ENCODE assay signal across 8 cellular contexts in genomic region chr10:26697922-26698608, GRCh38. TPM values are rescaled to one million over a fixed set of nuclear protein-coding genes. Genes with fewer than 3 reads are reported as not detected.
DNase-seq lines count a peak whose midpoint lies in the region; ATAC-seq and TF ChIP-seq lines count a peak whose summit lies in the region.

No MANE protein-coding gene starts in this region.

- peak overlapping the region; percentile 76 for H3K27ac ChIP-seq in effector memory CD4-positive, alpha-beta T cell (ENCODE audit: insufficient read depth, low read length, poor library complexity, severe bottlenecking)

- no peaks in the 10 kb centered on the region for H3K4me1 ChIP-seq in effector memory CD4-positive, alpha-beta T cell (ENCODE audit: control insufficient read depth, insufficient read depth, low read length, poor library complexity, severe bottlenecking)

- ATAC-seq in HG03280 (IDR thresholded peaks at IDR 0.05; ENCODE audit: unreplicated experiment), result no peak
- no peak for ATAC-seq in GM18519 (IDR thresholded peaks at IDR 0.05; ENCODE audit: low FRiP score, unreplicated experiment)
- ATAC-seq in esophagus mucosa, result no peak

- peaks cover 21% of the 10 kb centered on the region for H3K4me1 Mint-ChIP-seq in nephron progenitor cell

- peaks cover 20% of the 10 kb centered on the region for H3K27me3 Mint-ChIP-seq in nephron progenitor cell (ENCODE audit: low read depth, poor library complexity)

- peak overlapping the region; percentile 97 for H3K27ac Mint-ChIP-seq in nephron progenitor cell

- peaks cover 36% of the 10 kb centered on the region for H3K36me3 Mint-ChIP-seq in nephron progenitor cell (ENCODE audit: low read depth)

- H3K4me3 Mint-ChIP-seq in nephron progenitor cell, result peak overlapping the region; percentile 98

- H3K9me3 Mint-ChIP-seq in nephron progenitor cell, result peaks cover 6% of the 10 kb centered on the region

- H3K27me3 ChIP-seq in effector memory CD4-positive, alpha-beta T cell (replicated peaks; ENCODE audit: control insufficient read depth, insufficient read depth, low read length, poor library complexity, severe bottlenecking), result no peaks in the 10 kb centered on the region

- no peak for TF ChIP-seq CTCF in GM12865 (IDR thresholded peaks at IDR 0.05; ENCODE audit: insufficient read depth, low read depth, low read length, missing control alignments)
- TF ChIP-seq CTCF in nephron progenitor cell (IDR thresholded peaks at IDR 0.05), result no peak

- H3K4me3 ChIP-seq in GM12865 (ENCODE audit: low read depth, low read length), result peak overlapping the region; percentile 74
- H3K4me3 ChIP-seq in effector memory CD4-positive, alpha-beta T cell (ENCODE audit: insufficient read depth, low read depth, low read length, poor library complexity, severe bottlenecking), result peak overlapping the region; percentile 94

- H3K9me3 ChIP-seq in effector memory CD4-positive, alpha-beta T cell (ENCODE audit: control insufficient read depth, low read length), result no peaks in the 10 kb centered on the region

- H3K36me3 ChIP-seq in effector memory CD4-positive, alpha-beta T cell (ENCODE audit: control insufficient read depth, insufficient read depth, low read length), result no peaks in the 10 kb centered on the region

- DNase-seq in GM12865 (ENCODE audit: low read depth) (no peak), NCI-H69 (lab: John Stamatoyannopoulos, UW) (peak; percentile 30), nephron progenitor cell (peak; percentile 7), NCI-H2029 treated with DMSO at 0.1 percent for 48 hours (lab: John Stamatoyannopoulos, UW) (no peak)
- no peak for DNase-seq in effector memory CD4-positive, alpha-beta T cell

RNA-seq across cellular contexts. Expression of gene PDSS1, which starts 0.6 kb away (rescaled TPM):
- 9.8 TPM for total RNA-seq in esophagus mucosa

Comparison
In these comparisons a context has a peak if more than half of its experiments do, and no peak if none do; other contexts are left out.
1. DNase-seq: peak in NCI-H69 (single experiment) and nephron progenitor cell (single experiment); none in GM12865 (single experiment), effector memory CD4-positive, alpha-beta T cell (0 of 3) and NCI-H2029 treated with DMSO at 0.1 percent for 48 hours (single experiment).